In the genomic region with DNA sequence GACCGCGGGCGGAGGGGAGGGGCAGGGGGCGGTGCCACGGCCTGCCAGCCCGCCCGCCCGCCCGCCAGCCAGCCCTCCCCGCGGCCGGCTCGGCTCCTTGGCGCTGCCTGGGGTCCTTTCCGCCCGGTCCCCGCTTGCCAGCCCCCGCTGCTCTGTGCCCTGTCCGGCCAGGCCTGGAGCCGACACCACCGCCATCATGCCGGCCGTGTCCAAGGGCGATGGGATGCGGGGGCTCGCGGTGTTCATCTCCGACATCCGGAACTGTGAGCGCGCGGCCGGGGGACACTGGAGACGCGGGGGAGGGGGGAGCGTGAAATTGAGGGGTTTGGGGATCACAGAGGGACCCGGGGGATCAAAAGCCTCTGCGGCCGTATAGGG, we compare ENCODE assay signal across 8 cellular contexts. TPM values are rescaled to one million over a fixed set of nuclear protein-coding genes. Genes with fewer than 3 reads are reported as not detected.
A peak's percentile ranks its signal among the peaks of the same experiment; 100 is the strongest.
DNase-seq lines count a peak whose midpoint lies in the region; ATAC-seq and TF ChIP-seq lines count a peak whose summit lies in the region.

Gene AP2A1, plus strand, starts transcription at position 64 of the 378 bp plus-strand sequence. Its CDS starts 133 bp downstream, at position 197.

- peaks cover 16 to 59% (median 39%) of the 10 kb centered on the region in 6 donors for H3K4me1 ChIP-seq in spleen

- H3K27me3 ChIP-seq in spleen (replicated peaks in 1 of 7), result no peaks in the 10 kb centered on the region

- intact Hi-C loops in spleen (cut with DNase I; ENCODE audit: low total_unique reads), result no loop called here

- H3K9me3 ChIP-seq in spleen, result no peaks in the 10 kb centered on the region

- TF ChIP-seq CTCF in spleen (IDR thresholded peaks at IDR 0.05 in 8 of 11, conservative IDR thresholded peaks at IDR 0.05 in 3 of 11), result no peak

- TF ChIP-seq POLR2A in spleen (IDR thresholded peaks at IDR 0.05), result no peak

- DNase-seq in activated T-cell treated with anti-CD3 and anti-CD28 coated beads, Interleukin-2, amount 50 U/mL, for 72 hours, result no peak
- DNase-seq in activated T-cell treated with anti-CD3 and anti-CD28 coated beads for 4 hours (no peak), spleen (no peak)
- no peak for DNase-seq in activated naive CD8-positive, alpha-beta T cell treated with anti-CD3 and anti-CD28 coated beads, Interleukin-2, amount 50 U/mL, for 24 hours
- DNase-seq in activated CD4-positive, CD25-positive, alpha-beta regulatory T cell treated with anti-CD3 and anti-CD28 coated beads, Interleukin-2, amount 50 U/mL, for 72 hours, result no peak

- no peaks in the 10 kb centered on the region for H3K36me3 Mint-ChIP-seq in activated T-cell treated with anti-CD3 and anti-CD28 coated beads, Interleukin-2, amount 50 U/mL, for 72 hours (ENCODE audit: insufficient read depth in 2 of 2)
- H3K36me3 Mint-ChIP-seq in activated naive CD8-positive, alpha-beta T cell treated with anti-CD3 and anti-CD28 coated beads, Interleukin-2, amount 50 U/mL, for 24 hours (ENCODE audit: low read depth), result peaks cover 2% of the 10 kb centered on the region

- WGBS in spleen, 5 donors, result 1 to 2% (median 1%) methylated on average over 15 to 39 of the region's 39 CpGs

- H3K4me3 ChIP-seq in iPS-11a (ENCODE audit: low read depth, low read length) (peak within 1 kb of the TSS; percentile 52), spleen (peak within 1 kb of the TSS; percentile 61 to 85 (median 74))

- H3K27me3 Mint-ChIP-seq in activated T-cell treated with anti-CD3 and anti-CD28 coated beads, Interleukin-2, amount 50 U/mL, for 72 hours (ENCODE audit: low read depth), result no peaks in the 10 kb centered on the region
- peaks cover 3% of the 10 kb centered on the region for H3K27me3 Mint-ChIP-seq in activated naive CD8-positive, alpha-beta T cell treated with anti-CD3 and anti-CD28 coated beads, Interleukin-2, amount 50 U/mL, for 24 hours

- peak within 1 kb of the TSS; percentile 79 for H3K27ac Mint-ChIP-seq in activated T-cell treated with anti-CD3 and anti-CD28 coated beads, Interleukin-2, amount 50 U/mL, for 72 hours
- H3K27ac Mint-ChIP-seq in activated naive CD8-positive, alpha-beta T cell treated with anti-CD3 and anti-CD28 coated beads, Interleukin-2, amount 50 U/mL, for 24 hours, result peak within 1 kb of the TSS; percentile 96

- no peak for ATAC-seq in activated T-cell treated with anti-CD3 and anti-CD28 coated beads, Interleukin-2, amount 50 U/mL, for 72 hours (replicated peaks in 1 of 2)
- no peak for ATAC-seq in activated naive CD8-positive, alpha-beta T cell treated with anti-CD3 and anti-CD28 coated beads, Interleukin-2, amount 50 U/mL, for 24 hours
- no peak for ATAC-seq in activated CD4-positive, CD25-positive, alpha-beta regulatory T cell treated with anti-CD3 and anti-CD28 coated beads, Interleukin-2, amount 50 U/mL, for 24 hours
- no peak for ATAC-seq in GM19452 (IDR thresholded peaks at IDR 0.05; ENCODE audit: unreplicated experiment)

- H3K36me3 ChIP-seq in spleen, result peaks cover 0 to 22% (median 0%) of the 10 kb centered on the region in 6 donors

- peak within 1 kb of the TSS; percentile 82 to 96 (median 92) for H3K27ac ChIP-seq in spleen

- peaks cover 45% of the 10 kb centered on the region for H3K4me1 Mint-ChIP-seq in activated T-cell treated with anti-CD3 and anti-CD28 coated beads, Interleukin-2, amount 50 U/mL, for 72 hours (ENCODE audit: low read depth)
- H3K4me1 Mint-ChIP-seq in activated naive CD8-positive, alpha-beta T cell treated with anti-CD3 and anti-CD28 coated beads, Interleukin-2, amount 50 U/mL, for 24 hours, result peaks cover 31% of the 10 kb centered on the region

- no peaks in the 10 kb centered on the region for H3K9me3 Mint-ChIP-seq in activated T-cell treated with anti-CD3 and anti-CD28 coated beads, Interleukin-2, amount 50 U/mL, for 72 hours
- H3K9me3 Mint-ChIP-seq in activated naive CD8-positive, alpha-beta T cell treated with anti-CD3 and anti-CD28 coated beads, Interleukin-2, amount 50 U/mL, for 24 hours, result no peaks in the 10 kb centered on the region

- peak within 1 kb of the TSS; percentile 91 to 98 for H3K4me3 Mint-ChIP-seq in activated T-cell treated with anti-CD3 and anti-CD28 coated beads, Interleukin-2, amount 50 U/mL, for 72 hours
- peak within 1 kb of the TSS; percentile 93 for H3K4me3 Mint-ChIP-seq in activated naive CD8-positive, alpha-beta T cell treated with anti-CD3 and anti-CD28 coated beads, Interleukin-2, amount 50 U/mL, for 24 hours

RNA-seq across cellular contexts. Expression of gene AP2A1, which starts in this region (rescaled TPM):
- 10 to 100 TPM; 74.5 to 75.8 TPM for total RNA-seq in activated T-cell treated with anti-CD3 and anti-CD28 coated beads, Interleukin-2, amount 50 U/mL, for 72 hours
- total RNA-seq in spleen, result 100 to 1,000 TPM in 3 of 7 donors, 10 to 100 TPM in 4; 79.8 to 108 (median 95.4) TPM
- polyA plus RNA-seq in spleen, result 10 to 100 TPM; 18.1 to 43.6 (median 19.0) TPM
